Comparison of ENCODE assay signal across 18 cellular contexts in genomic region chrX:29535212-29536162, GRCh38.
DNase-seq lines count a peak whose midpoint lies in the region; ATAC-seq, FAIRE-seq and TF ChIP-seq lines count a peak whose summit lies in the region.
"Had no signal": no experiment of that assay in that cellular context is flagged by ENCODE, and none has a peak within 500 bp of the region (broad histone marks: within the 10 kb centered on the region; RNA-seq: fewer than 3 reads in every experiment).

No MANE protein-coding gene starts in this region.

- peaks cover 5% of the 10 kb centered on the region for H3K4me1 ChIP-seq in keratinocyte (ENCODE audit: control insufficient read depth, extremely low read depth, insufficient read depth, low read length)
- H3K4me1 ChIP-seq: Peyer's patch, right atrium auricular region, uterus had no signal

- no peaks in the 10 kb centered on the region for H3K27me3 ChIP-seq in keratinocyte (ENCODE audit: control insufficient read depth, extremely low read depth, insufficient read depth, low read length)
- H3K27me3 ChIP-seq: Peyer's patch, right atrium auricular region had no signal

- peak overlapping the region; percentile 33 for H2AFZ ChIP-seq in keratinocyte (ENCODE audit: control insufficient read depth, low read length)

- no peaks in the 10 kb centered on the region for H3K36me3 ChIP-seq in keratinocyte (ENCODE audit: control insufficient read depth in 2 of 2, extremely low read depth in 1 of 2, insufficient read depth in 2 of 2, low read length in 2 of 2)
- H3K36me3 ChIP-seq: Peyer's patch, right atrium auricular region, uterus had no signal

- H3K9me1 ChIP-seq in keratinocyte (ENCODE audit: control insufficient read depth, extremely low read depth, insufficient read depth, low read length), result no peaks in the 10 kb centered on the region

- dilution Hi-C loops in keratinocyte (cut with MboI; ENCODE audit: extremely low pct_ligation_motif_present, low sequenced_read_pairs), result no loop called here

- H3K9me3 ChIP-seq in keratinocyte (ENCODE audit: control insufficient read depth, low read depth, low read length), result no peaks in the 10 kb centered on the region
- H3K9me3 ChIP-seq: Peyer's patch, right atrium auricular region, uterus had no signal

- DNase-seq in LNCaP clone FGC (ENCODE audit: low read depth) (peak; percentile 84), astrocyte of the hippocampus (ENCODE audit: low read depth, low spot score) (peak; percentile 36), keratinocyte (ENCODE audit: low read depth, low spot score) (no peak), OCI-M1 (lab: John Stamatoyannopoulos, UW) (no peak), SHP77 (lab: John Stamatoyannopoulos, UW) (no peak)
- DNase-seq in stimulated activated CD4-positive, alpha-beta T cell treated with anti-CD3 and anti-CD28 coated beads, Interleukin-2, amount 100 ng/mL, for 48 hours, result no peak
- no peak for DNase-seq in stimulated activated naive CD8-positive, alpha-beta T cell treated with anti-CD3 and anti-CD28 coated beads, Interleukin-15, Interleukin-2, amounts not matched to agents 100 U/mL and 50 U/mL, for 24 hours
- DNase-seq: activated CD4-positive, alpha-beta T cell treated with anti-CD3 and anti-CD28 coated beads, Interleukin-2, amount 50 U/mL, for 4 hours; CD8-positive, alpha-beta memory T cell; effector CD4-positive, alpha-beta T cell; hypothalamus; NCI-H1105; NCI-H2171; NCI-H774; Peyer's patch; uterus had no signal

- no peak for ATAC-seq in stimulated activated naive CD8-positive, alpha-beta T cell treated with anti-CD3 and anti-CD28 coated beads, Interleukin-15, Interleukin-2, amounts not matched to agents 100 U/mL and 50 U/mL, for 24 hours

- H3K4me3 ChIP-seq in LNCaP clone FGC (ENCODE audit: low read depth, low read length) (no peak overlapping the region), keratinocyte (ENCODE audit: control insufficient read depth in 2 of 3, extremely low read depth in 1 of 3, insufficient read depth in 2 of 3, low read depth in 1 of 3, low read length in 3 of 3) (no peak overlapping the region)
- H3K4me3 ChIP-seq: Peyer's patch, right atrium auricular region, uterus had no signal

- peak overlapping the region; percentile 89 for H3K27ac ChIP-seq in C4-2B
- peak overlapping the region; percentile 49 for H3K27ac ChIP-seq in keratinocyte (ENCODE audit: control insufficient read depth, insufficient read depth, low read length)
- H3K27ac ChIP-seq: Peyer's patch, right atrium auricular region, uterus had no signal

- H3K4me2 ChIP-seq in keratinocyte (ENCODE audit: control insufficient read depth, extremely low read depth, insufficient read depth, low read depth, low read length), result peak overlapping the region; percentile 37

- no peak overlapping the region for H3K9ac ChIP-seq in keratinocyte (ENCODE audit: control insufficient read depth, extremely low read depth, insufficient read depth, low read length)

- FAIRE-seq in keratinocyte (lab: Jason Lieb, UNC), result peak; percentile 29

- H3K79me2 ChIP-seq in keratinocyte (ENCODE audit: control insufficient read depth, insufficient read depth, low read length), result no peaks in the 10 kb centered on the region

- no peaks in the 10 kb centered on the region for H4K20me1 ChIP-seq in keratinocyte (ENCODE audit: control insufficient read depth, extremely low read depth, insufficient read depth, low read length)

- TF ChIP-seq CTCF in C4-2B (conservative IDR thresholded peaks at IDR 0.05), result no peak
- no peak for TF ChIP-seq CTCF in LNCaP clone FGC (IDR thresholded peaks at IDR 0.05; ENCODE audit: control insufficient read depth, extremely low read depth, insufficient read depth)
- TF ChIP-seq CTCF in keratinocyte (optimal IDR thresholded peaks at IDR 0.05 in 1 of 3, IDR thresholded peaks at IDR 0.05 in 1 of 3, conservative IDR thresholded peaks at IDR 0.05 in 1 of 3; ENCODE audit: extremely low read depth in 1 of 3, insufficient read depth in 2 of 3, low read length in 3 of 3), result no peak

Comparison
In these comparisons a context has a peak if more than half of its experiments do, and no peak if none do; other contexts are left out.
1. DNase-seq: peak in LNCaP clone FGC (single experiment) and astrocyte of the hippocampus (single experiment); none in keratinocyte (single experiment), stimulated activated CD4-positive, alpha-beta T cell treated with anti-CD3 and anti-CD28 coated beads, Interleukin-2, amount 100 ng/mL, for 48 hours (0 of 2), stimulated activated naive CD8-positive, alpha-beta T cell treated with anti-CD3 and anti-CD28 coated beads, Interleukin-15, Interleukin-2, amounts not matched to agents 100 U/mL and 50 U/mL, for 24 hours (single experiment), OCI-M1 (single experiment) and SHP77 (0 of 2).